In genomic region chr16:75461575-75461974, GRCh38 we compare ENCODE assay signal across 1 cellular context.
TF ChIP-seq lines count a peak whose summit lies in the region.

No MANE protein-coding gene starts in this region.

TF ChIP-seq in HEK293, 187 proteins besides CTCF, POLR2A, EP300 and RAD21 (continued from another document):
- TF ChIP-seq GLI2 (tag by site-specific recombination; IDR thresholded peaks at IDR 0.05; ENCODE audit: borderline replicate concordance, low read depth) (no peak), ZNF830 (tag by site-specific recombination; IDR thresholded peaks at IDR 0.05; ENCODE audit: low read depth) (no peak), ZNF112 (tag by site-specific recombination; IDR thresholded peaks at IDR 0.05) (0 out of 2 replicates have a peak, but pooled peaks have one; percentile 41), ZNF677 (tag by site-specific recombination; IDR thresholded peaks at IDR 0.05) (0 out of 2 replicates have a peak, but pooled peaks have one; percentile 25), ZNF776 (tag by site-specific recombination; IDR thresholded peaks at IDR 0.05; ENCODE audit: borderline replicate concordance) (no peak), ZNF513 (tag by site-specific recombination; IDR thresholded peaks at IDR 0.05) (peak; percentile 20; the same call in 1 of the 2 replicates), TRIM28 (IDR thresholded peaks at IDR 0.05; ENCODE audit: borderline replicate concordance, low read length) (no peak), ZNF16 (tag by site-specific recombination; IDR thresholded peaks at IDR 0.05; ENCODE audit: low read depth) (no peak), BCL11A (tag by site-specific recombination; IDR thresholded peaks at IDR 0.05; ENCODE audit: low read depth) (no peak), OVOL3 (tag by site-specific recombination; IDR thresholded peaks at IDR 0.05) (no peak), MYNN (tag by site-specific recombination; IDR thresholded peaks at IDR 0.05; ENCODE audit: borderline replicate concordance) (no peak), ZNF148 (tag by site-specific recombination; IDR thresholded peaks at IDR 0.05; ENCODE audit: borderline replicate concordance) (no peak), ZNF549 (tag by site-specific recombination; IDR thresholded peaks at IDR 0.05) (peak; percentile 62), ZNF529 (tag by site-specific recombination; IDR thresholded peaks at IDR 0.05; ENCODE audit: insufficient replicate concordance) (peak; percentile 11), ZBTB44 (tag by site-specific recombination; IDR thresholded peaks at IDR 0.05) (peak; percentile 86), ZSCAN30 (tag by site-specific recombination; IDR thresholded peaks at IDR 0.05) (no peak), ZNF174 (tag by site-specific recombination; IDR thresholded peaks at IDR 0.05) (peak; percentile 88; the same call in 1 of the 2 replicates), ZNF704 (tag by site-specific recombination; IDR thresholded peaks at IDR 0.05) (no peak), ZNF18 (tag by site-specific recombination; IDR thresholded peaks at IDR 0.05) (no peak), ZNF560 (tag by site-specific recombination; IDR thresholded peaks at IDR 0.05; ENCODE audit: borderline replicate concordance) (no peak), ZNF221 (tag by site-specific recombination; IDR thresholded peaks at IDR 0.05; ENCODE audit: borderline replicate concordance) (0 out of 2 replicates have a peak, but pooled peaks have one; percentile 20), ZNF449 (tag by site-specific recombination; IDR thresholded peaks at IDR 0.05) (no peak), KLF1 (tag by site-specific recombination; IDR thresholded peaks at IDR 0.05) (no peak), ZNF660 (tag by site-specific recombination; IDR thresholded peaks at IDR 0.05) (peak; percentile 78), HOXD13 (CRISPR knock-in tag; IDR thresholded peaks at IDR 0.05; ENCODE audit: borderline replicate concordance) (no peak), ZNF585B (tag by site-specific recombination; IDR thresholded peaks at IDR 0.05) (no peak), ZNF391 (tag by site-specific recombination; IDR thresholded peaks at IDR 0.05; ENCODE audit: borderline replicate concordance, low read depth) (no peak), ZNF701 (tag by site-specific recombination; IDR thresholded peaks at IDR 0.05) (no peak), PATZ1 (tag by site-specific recombination; IDR thresholded peaks at IDR 0.05) (no peak), ZNF157 (tag by site-specific recombination; IDR thresholded peaks at IDR 0.05) (no peak), ZNF19 (tag by site-specific recombination; IDR thresholded peaks at IDR 0.05; ENCODE audit: low read depth) (no peak), MZF1 (tag by site-specific recombination; IDR thresholded peaks at IDR 0.05; ENCODE audit: borderline replicate concordance) (peak; percentile 27; the same call in 1 of the 2 replicates), ZNF184 (tag by site-specific recombination; IDR thresholded peaks at IDR 0.05) (peak; percentile 78), ZNF350 (tag by site-specific recombination; IDR thresholded peaks at IDR 0.05) (peak; percentile 84), BCL11B (tag by site-specific recombination; IDR thresholded peaks at IDR 0.05; ENCODE audit: low read depth) (no peak), ZNF37A (tag by site-specific recombination; IDR thresholded peaks at IDR 0.05) (peak; percentile 67), ZNF473 (tag by site-specific recombination; IDR thresholded peaks at IDR 0.05) (no peak), ZNF624 (tag by site-specific recombination; IDR thresholded peaks at IDR 0.05) (no peak), ZNF621 (tag by site-specific recombination; IDR thresholded peaks at IDR 0.05) (no peak), KLF9 (tag by site-specific recombination; IDR thresholded peaks at IDR 0.05; ENCODE audit: low read depth) (no peak), ZNF10 (tag by site-specific recombination; IDR thresholded peaks at IDR 0.05) (peak; percentile 36; the same call in 1 of the 2 replicates), PBX3 (CRISPR knock-in tag; IDR thresholded peaks at IDR 0.05) (no peak)
